8 cellular contexts compared by ENCODE assay signal in genomic region chr18:75209129-75209951, GRCh38. TPM values are rescaled to one million over a fixed set of nuclear protein-coding genes. Genes with fewer than 3 reads are reported as not detected.
A peak's percentile ranks its signal among the peaks of the same experiment; 100 is the strongest.
DNase-seq lines count a peak whose midpoint lies in the region; ATAC-seq and TF ChIP-seq lines count a peak whose summit lies in the region.

A gene with protein sequence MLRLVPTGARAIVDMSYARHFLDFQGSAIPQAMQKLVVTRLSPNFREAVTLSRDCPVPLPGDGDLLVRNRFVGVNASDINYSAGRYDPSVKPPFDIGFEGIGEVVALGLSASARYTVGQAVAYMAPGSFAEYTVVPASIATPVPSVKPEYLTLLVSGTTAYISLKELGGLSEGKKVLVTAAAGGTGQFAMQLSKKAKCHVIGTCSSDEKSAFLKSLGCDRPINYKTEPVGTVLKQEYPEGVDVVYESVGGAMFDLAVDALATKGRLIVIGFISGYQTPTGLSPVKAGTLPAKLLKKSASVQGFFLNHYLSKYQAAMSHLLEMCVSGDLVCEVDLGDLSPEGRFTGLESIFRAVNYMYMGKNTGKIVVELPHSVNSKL (minus strand): TSS chr18:75209139. CDS start chr18:75209058, 81 bp downstream.

- H3K4me2 ChIP-seq in OCI-LY1 (ENCODE audit: low read length): peak within 1 kb of the TSS; percentile 94

- no peak for TF ChIP-seq CTCF in OCI-LY1 (IDR thresholded peaks at IDR 0.05; ENCODE audit: low read length)

- H3K36me3 ChIP-seq in HUES6 (ENCODE audit: control insufficient read depth, insufficient read depth, low read length) (no peaks in the 10 kb centered on the region), OCI-LY1 (ENCODE audit: insufficient read depth, low read length) (no peaks in the 10 kb centered on the region), mesodermal cell (ENCODE audit: control insufficient read depth, insufficient read depth, low read length) (no peaks in the 10 kb centered on the region)

- no peaks in the 10 kb centered on the region for H4K20me1 ChIP-seq in OCI-LY1 (ENCODE audit: insufficient read depth, low read length)

- no peaks in the 10 kb centered on the region; the same call in 1 of the 2 replicates for H3F3A ChIP-seq in OCI-LY1 (ENCODE audit: insufficient read depth, low read length)

- peak; percentile 73 for DNase-seq in Caki2 (ENCODE audit: low read depth)
- DNase-seq in activated CD8-positive, alpha-beta memory T cell treated with anti-CD3 and anti-CD28 coated beads, Interleukin-2, amount 50 U/mL, for 48 hours: peak; percentile 85
- peak; percentile 69 to 72 for DNase-seq in stimulated activated CD8-positive, alpha-beta memory T cell treated with anti-CD3 and anti-CD28 coated beads, Interleukin-2, amount 100 ng/mL, for 48 hours (ENCODE audit: low read depth in 2 of 2)

- no peaks in the 10 kb centered on the region for H3K79me2 ChIP-seq in OCI-LY1 (ENCODE audit: insufficient read depth, low read length)

- H3K9me2 ChIP-seq in OCI-LY1 (ENCODE audit: low read depth, low read length): no peaks in the 10 kb centered on the region

- H3K4me3 ChIP-seq in HUES6 (ENCODE audit: low read depth, low read length): peak within 1 kb of the TSS; percentile 82
- H3K4me3 ChIP-seq in OCI-LY1 (ENCODE audit: low read depth, low read length, poor library complexity, severe bottlenecking): peak within 1 kb of the TSS; percentile 94
- peak within 1 kb of the TSS; percentile 80 for H3K4me3 ChIP-seq in mesodermal cell (ENCODE audit: extremely low read depth, insufficient read depth, low read length, poor library complexity, severe bottlenecking)

- peaks cover 39% of the 10 kb centered on the region for H3K4me1 ChIP-seq in HUES6 (ENCODE audit: control insufficient read depth, insufficient read depth, low read length)
- peaks cover 23% of the 10 kb centered on the region for H3K4me1 ChIP-seq in OCI-LY1 (ENCODE audit: insufficient read depth, low read length, severe bottlenecking)
- peaks cover 5% of the 10 kb centered on the region for H3K4me1 ChIP-seq in mesodermal cell (ENCODE audit: control insufficient read depth, insufficient read depth, low read length, poor library complexity, severe bottlenecking)

- 0% methylated on average over 41 to 44 of the region's 88 CpGs for WGBS in mesodermal cell (ENCODE audit: insufficient coverage in 2 of 2), 2 experiments

- H3K9me3 ChIP-seq in HUES6 (ENCODE audit: control insufficient read depth, insufficient read depth, low read depth, low read length) (no peaks in the 10 kb centered on the region), OCI-LY1 (ENCODE audit: low read length) (no peaks in the 10 kb centered on the region), mesodermal cell (ENCODE audit: control insufficient read depth, low read length) (no peaks in the 10 kb centered on the region)

- in situ Hi-C loops in Caki2 (cut with HindIII; ENCODE audit: low pct_unique_long_range_greater_than_20kb, low sequenced_read_pairs) (no loop called here), endometrial microvascular endothelial cells (cut with HindIII; ENCODE audit: inconsistent ontology term, low pct_unique_long_range_greater_than_20kb, low sequenced_read_pairs) (no loop called here)

- H3K27me3 ChIP-seq in HUES6 (ENCODE audit: control insufficient read depth, insufficient read depth, low read length) (peaks cover 84% of the 10 kb centered on the region), OCI-LY1 (ENCODE audit: insufficient read depth, low read length) (0 out of 2 replicates have a peak, but pooled peaks cover 11% of the 10 kb centered on the region)

- H3K9ac ChIP-seq in HUES6 (ENCODE audit: low read length) (peak within 1 kb of the TSS; percentile 72), OCI-LY1 (ENCODE audit: low read length) (peak within 1 kb of the TSS; percentile 79)

- ATAC-seq in GM21390 (IDR thresholded peaks at IDR 0.05; ENCODE audit: unreplicated experiment): peak; percentile 46

- peak within 1 kb of the TSS; percentile 75 for H2AFZ ChIP-seq in OCI-LY1 (ENCODE audit: low read length)

- no peak within 1 kb of the TSS for H3K27ac ChIP-seq in HUES6 (ENCODE audit: low read depth, low read length)
- H3K27ac ChIP-seq in OCI-LY1 (ENCODE audit: low read depth, low read length, poor library complexity, severe bottlenecking): peak within 1 kb of the TSS; percentile 56
- peak within 1 kb of the TSS; percentile 82 for H3K27ac ChIP-seq in mesodermal cell (ENCODE audit: low read depth, low read length, severe bottlenecking)

RNA-seq across cellular contexts. Expression of the gene that starts here (rescaled TPM):
- total RNA-seq in Caki2 (2014; rRNA removed; shearing (Covaris generic); ENCODE audit: low replicate concordance): 4.1 and 12.4 TPM in 2 replicates
- total RNA-seq in endometrial microvascular endothelial cells (ENCODE audit: inconsistent ontology term): 40.7 TPM
- 20.0 TPM for polyA plus RNA-seq in mesodermal cell (2013, experiment 1 of 2)
- 16.5 TPM for polyA plus RNA-seq in mesodermal cell (2013, experiment 2 of 2)
